Comparison of ENCODE assay signal across 1 cellular context in genomic region chr3:56921573-56922571, GRCh38.
A peak's percentile ranks its signal among the peaks of the same experiment; 100 is the strongest.
TF ChIP-seq lines count a peak whose summit lies in the region.

No MANE protein-coding gene starts in this region.

TF ChIP-seq in GM12878, 131 proteins besides CTCF, POLR2A, EP300 and RAD21 (continued from another document):
- TF ChIP-seq SUZ12 (IDR thresholded peaks at IDR 0.05; ENCODE audit: unreplicated experiment) (no peak), SRF (IDR thresholded peaks at IDR 0.05; ENCODE audit: low read depth in 2 of 2, low read length in 2 of 2) (no peak), ATF7 (IDR thresholded peaks at IDR 0.05; ENCODE audit: low read depth) (no peak), SP1 (IDR thresholded peaks at IDR 0.05; ENCODE audit: low read depth, low read length) (no peak), ZNF687 (IDR thresholded peaks at IDR 0.05) (no peak), HDAC6 (IDR thresholded peaks at IDR 0.05; ENCODE audit: unreplicated experiment) (no peak), RFX5 (IDR thresholded peaks at IDR 0.05; ENCODE audit: low read depth, low read length) (no peak), CEBPZ (IDR thresholded peaks at IDR 0.05; ENCODE audit: low read depth, low read length) (no peak), ZNF384 (IDR thresholded peaks at IDR 0.05; ENCODE audit: borderline replicate concordance, low read depth, low read length) (0 out of 2 replicates have a peak, but pooled peaks have one; percentile 25), ASH2L (IDR thresholded peaks at IDR 0.05; ENCODE audit: borderline replicate concordance, low read depth) (no peak)
- TF ChIP-seq, protein P1, sequence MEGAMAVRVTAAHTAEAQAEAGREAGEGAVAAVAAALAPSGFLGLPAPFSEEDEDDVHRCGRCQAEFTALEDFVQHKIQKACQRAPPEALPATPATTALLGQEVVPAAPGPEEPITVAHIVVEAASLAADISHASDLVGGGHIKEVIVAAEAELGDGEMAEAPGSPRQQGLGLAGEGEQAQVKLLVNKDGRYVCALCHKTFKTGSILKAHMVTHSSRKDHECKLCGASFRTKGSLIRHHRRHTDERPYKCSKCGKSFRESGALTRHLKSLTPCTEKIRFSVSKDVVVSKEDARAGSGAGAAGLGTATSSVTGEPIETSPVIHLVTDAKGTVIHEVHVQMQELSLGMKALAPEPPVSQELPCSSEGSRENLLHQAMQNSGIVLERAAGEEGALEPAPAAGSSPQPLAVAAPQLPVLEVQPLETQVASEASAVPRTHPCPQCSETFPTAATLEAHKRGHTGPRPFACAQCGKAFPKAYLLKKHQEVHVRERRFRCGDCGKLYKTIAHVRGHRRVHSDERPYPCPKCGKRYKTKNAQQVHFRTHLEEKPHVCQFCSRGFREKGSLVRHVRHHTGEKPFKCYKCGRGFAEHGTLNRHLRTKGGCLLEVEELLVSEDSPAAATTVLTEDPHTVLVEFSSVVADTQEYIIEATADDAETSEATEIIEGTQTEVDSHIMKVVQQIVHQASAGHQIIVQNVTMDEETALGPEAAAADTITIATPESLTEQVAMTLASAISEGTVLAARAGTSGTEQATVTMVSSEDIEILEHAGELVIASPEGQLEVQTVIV (IDR thresholded peaks at IDR 0.05; ENCODE audit: borderline replicate concordance, partially characterized antibody): no peak
